Comparison of ENCODE assay signal across 1 cellular context in the genomic region with DNA sequence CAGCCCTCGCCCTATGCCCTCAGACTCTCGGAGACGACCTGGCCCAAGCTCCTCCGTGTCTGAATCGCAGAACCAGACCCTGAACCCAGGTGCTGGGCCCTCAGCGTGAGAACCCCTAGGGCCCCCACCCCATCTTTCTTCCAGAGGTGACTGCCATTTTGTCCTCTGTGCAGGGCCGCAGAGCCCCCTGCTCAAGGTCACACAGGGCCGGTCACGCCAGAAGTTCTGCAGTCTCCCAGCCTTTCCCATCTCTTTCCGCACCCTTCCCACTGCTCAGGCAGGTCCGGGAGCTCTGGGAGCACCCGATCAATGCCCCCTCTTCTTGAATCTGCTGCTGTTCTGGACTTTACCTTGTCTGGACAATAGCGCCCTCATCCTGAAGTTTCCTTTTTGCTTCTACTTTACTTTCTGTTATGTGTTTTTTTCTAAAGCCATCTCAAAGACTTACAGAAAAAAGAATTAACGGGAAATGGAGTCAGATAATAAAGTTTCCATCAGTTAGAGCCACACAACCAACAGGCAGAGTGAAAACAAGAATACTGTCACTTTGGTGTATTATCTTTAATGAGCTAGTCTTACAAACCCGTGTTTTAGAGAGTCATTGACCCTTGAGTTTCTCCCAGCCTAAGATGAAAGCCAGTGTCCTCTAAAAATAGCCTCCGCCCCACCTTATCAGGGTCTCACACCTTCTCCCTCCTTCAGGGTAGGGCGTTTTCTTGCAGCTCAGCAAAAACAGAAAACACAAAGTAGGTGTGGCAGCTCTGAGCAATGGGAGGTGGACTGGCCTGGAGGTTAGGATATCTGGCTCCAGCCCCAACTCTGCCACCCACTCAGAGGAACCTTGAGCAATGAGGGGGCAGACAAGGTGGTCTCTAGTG.
A peak's percentile ranks its signal among the peaks of the same experiment; 100 is the strongest.
TF ChIP-seq lines count a peak whose summit lies in the region.

No MANE protein-coding gene starts in this region.

TF ChIP-seq in K562, 482 proteins besides CTCF, POLR2A, EP300 and RAD21 (continued from another document and continues in another):
- TF ChIP-seq ZNF717 (CRISPR knock-in tag; IDR thresholded peaks at IDR 0.05) (no peak), TAF9B (IDR thresholded peaks at IDR 0.05; ENCODE audit: partially characterized antibody) (peak; percentile 83), TCF7 (IDR thresholded peaks at IDR 0.05; ENCODE audit: borderline replicate concordance) (peak; percentile 99), FOXJ2 (tag; IDR thresholded peaks at IDR 0.05) (peak; percentile 49; the same call in 1 of the 2 replicates), ID3 (CRISPR knock-in tag; IDR thresholded peaks at IDR 0.05) (no peak), ID3 (tag; IDR thresholded peaks at IDR 0.05) (peak; percentile 67; the same call in 1 of the 2 replicates), HES1 (IDR thresholded peaks at IDR 0.05; ENCODE audit: low read depth) (peak; percentile 32; the same call in 1 of the 2 replicates), NFRKB (IDR thresholded peaks at IDR 0.05; ENCODE audit: low read depth) (peak; percentile 59; the same call in 1 of the 2 replicates), BRD9 (IDR thresholded peaks at IDR 0.05; ENCODE audit: low read depth, partially characterized antibody) (peak; percentile 77), MAFG (tag; conservative IDR thresholded peaks at IDR 0.05) (peak; percentile 96), RNF2 (IDR thresholded peaks at IDR 0.05) (peak; percentile 95), ZBED1 (IDR thresholded peaks at IDR 0.05) (0 out of 2 replicates have a peak, but pooled peaks have one; percentile 75), IRF2 (CRISPR knock-in tag; IDR thresholded peaks at IDR 0.05) (no peak), ZNF316 (IDR thresholded peaks at IDR 0.05) (peak; percentile 99), MNT (conservative IDR thresholded peaks at IDR 0.05) (peak; percentile 48 to 83), NCOR1 (IDR thresholded peaks at IDR 0.05) (peak; percentile 98), TAF7 (tag; IDR thresholded peaks at IDR 0.05) (no peak), ETV5 (CRISPR knock-in tag; IDR thresholded peaks at IDR 0.05; ENCODE audit: low read depth) (peak; percentile 37; the same call in 1 of the 2 replicates), PHF8 (IDR thresholded peaks at IDR 0.05; ENCODE audit: borderline replicate concordance, low read length) (peak; percentile 21; the same call in 1 of the 2 replicates), FIP1L1 (IDR thresholded peaks at IDR 0.05; ENCODE audit: low read depth, low read length, poor library complexity, severe bottlenecking) (no peak), SOX6 (IDR thresholded peaks at IDR 0.05) (peak; percentile 92), MAFF (IDR thresholded peaks at IDR 0.05; ENCODE audit: low read length) (peak; percentile 97), EGR1 (conservative IDR thresholded peaks at IDR 0.05) (peak; percentile 92)
- TF ChIP-seq, protein P1, sequence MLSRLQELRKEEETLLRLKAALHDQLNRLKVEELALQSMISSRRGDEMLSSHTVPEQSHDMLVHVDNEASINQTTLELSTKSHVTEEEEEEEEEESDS (CRISPR knock-in tag; IDR thresholded peaks at IDR 0.05): no peak
- TF ChIP-seq, protein P2, sequence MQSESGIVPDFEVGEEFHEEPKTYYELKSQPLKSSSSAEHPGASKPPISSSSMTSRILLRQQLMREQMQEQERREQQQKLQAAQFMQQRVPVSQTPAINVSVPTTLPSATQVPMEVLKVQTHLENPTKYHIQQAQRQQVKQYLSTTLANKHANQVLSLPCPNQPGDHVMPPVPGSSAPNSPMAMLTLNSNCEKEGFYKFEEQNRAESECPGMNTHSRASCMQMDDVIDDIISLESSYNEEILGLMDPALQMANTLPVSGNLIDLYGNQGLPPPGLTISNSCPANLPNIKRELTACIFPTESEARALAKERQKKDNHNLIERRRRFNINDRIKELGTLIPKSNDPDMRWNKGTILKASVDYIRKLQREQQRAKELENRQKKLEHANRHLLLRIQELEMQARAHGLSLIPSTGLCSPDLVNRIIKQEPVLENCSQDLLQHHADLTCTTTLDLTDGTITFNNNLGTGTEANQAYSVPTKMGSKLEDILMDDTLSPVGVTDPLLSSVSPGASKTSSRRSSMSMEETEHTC (IDR thresholded peaks at IDR 0.05): peak; percentile 78; the same call in 1 of the 2 replicates
- TF ChIP-seq, protein P3, sequence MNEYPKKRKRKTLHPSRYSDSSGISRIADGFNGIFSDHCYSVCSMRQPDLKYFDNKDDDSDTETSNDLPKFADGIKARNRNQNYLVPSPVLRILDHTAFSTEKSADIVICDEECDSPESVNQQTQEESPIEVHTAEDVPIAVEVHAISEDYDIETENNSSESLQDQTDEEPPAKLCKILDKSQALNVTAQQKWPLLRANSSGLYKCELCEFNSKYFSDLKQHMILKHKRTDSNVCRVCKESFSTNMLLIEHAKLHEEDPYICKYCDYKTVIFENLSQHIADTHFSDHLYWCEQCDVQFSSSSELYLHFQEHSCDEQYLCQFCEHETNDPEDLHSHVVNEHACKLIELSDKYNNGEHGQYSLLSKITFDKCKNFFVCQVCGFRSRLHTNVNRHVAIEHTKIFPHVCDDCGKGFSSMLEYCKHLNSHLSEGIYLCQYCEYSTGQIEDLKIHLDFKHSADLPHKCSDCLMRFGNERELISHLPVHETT (CRISPR knock-in tag; conservative IDR thresholded peaks at IDR 0.05 in 1 of 2, IDR thresholded peaks at IDR 0.05 in 1 of 2): peak in 1 of 2 experiments; percentile 41; a peak in 1 of 4 replicates
- TF ChIP-seq, protein P4, sequence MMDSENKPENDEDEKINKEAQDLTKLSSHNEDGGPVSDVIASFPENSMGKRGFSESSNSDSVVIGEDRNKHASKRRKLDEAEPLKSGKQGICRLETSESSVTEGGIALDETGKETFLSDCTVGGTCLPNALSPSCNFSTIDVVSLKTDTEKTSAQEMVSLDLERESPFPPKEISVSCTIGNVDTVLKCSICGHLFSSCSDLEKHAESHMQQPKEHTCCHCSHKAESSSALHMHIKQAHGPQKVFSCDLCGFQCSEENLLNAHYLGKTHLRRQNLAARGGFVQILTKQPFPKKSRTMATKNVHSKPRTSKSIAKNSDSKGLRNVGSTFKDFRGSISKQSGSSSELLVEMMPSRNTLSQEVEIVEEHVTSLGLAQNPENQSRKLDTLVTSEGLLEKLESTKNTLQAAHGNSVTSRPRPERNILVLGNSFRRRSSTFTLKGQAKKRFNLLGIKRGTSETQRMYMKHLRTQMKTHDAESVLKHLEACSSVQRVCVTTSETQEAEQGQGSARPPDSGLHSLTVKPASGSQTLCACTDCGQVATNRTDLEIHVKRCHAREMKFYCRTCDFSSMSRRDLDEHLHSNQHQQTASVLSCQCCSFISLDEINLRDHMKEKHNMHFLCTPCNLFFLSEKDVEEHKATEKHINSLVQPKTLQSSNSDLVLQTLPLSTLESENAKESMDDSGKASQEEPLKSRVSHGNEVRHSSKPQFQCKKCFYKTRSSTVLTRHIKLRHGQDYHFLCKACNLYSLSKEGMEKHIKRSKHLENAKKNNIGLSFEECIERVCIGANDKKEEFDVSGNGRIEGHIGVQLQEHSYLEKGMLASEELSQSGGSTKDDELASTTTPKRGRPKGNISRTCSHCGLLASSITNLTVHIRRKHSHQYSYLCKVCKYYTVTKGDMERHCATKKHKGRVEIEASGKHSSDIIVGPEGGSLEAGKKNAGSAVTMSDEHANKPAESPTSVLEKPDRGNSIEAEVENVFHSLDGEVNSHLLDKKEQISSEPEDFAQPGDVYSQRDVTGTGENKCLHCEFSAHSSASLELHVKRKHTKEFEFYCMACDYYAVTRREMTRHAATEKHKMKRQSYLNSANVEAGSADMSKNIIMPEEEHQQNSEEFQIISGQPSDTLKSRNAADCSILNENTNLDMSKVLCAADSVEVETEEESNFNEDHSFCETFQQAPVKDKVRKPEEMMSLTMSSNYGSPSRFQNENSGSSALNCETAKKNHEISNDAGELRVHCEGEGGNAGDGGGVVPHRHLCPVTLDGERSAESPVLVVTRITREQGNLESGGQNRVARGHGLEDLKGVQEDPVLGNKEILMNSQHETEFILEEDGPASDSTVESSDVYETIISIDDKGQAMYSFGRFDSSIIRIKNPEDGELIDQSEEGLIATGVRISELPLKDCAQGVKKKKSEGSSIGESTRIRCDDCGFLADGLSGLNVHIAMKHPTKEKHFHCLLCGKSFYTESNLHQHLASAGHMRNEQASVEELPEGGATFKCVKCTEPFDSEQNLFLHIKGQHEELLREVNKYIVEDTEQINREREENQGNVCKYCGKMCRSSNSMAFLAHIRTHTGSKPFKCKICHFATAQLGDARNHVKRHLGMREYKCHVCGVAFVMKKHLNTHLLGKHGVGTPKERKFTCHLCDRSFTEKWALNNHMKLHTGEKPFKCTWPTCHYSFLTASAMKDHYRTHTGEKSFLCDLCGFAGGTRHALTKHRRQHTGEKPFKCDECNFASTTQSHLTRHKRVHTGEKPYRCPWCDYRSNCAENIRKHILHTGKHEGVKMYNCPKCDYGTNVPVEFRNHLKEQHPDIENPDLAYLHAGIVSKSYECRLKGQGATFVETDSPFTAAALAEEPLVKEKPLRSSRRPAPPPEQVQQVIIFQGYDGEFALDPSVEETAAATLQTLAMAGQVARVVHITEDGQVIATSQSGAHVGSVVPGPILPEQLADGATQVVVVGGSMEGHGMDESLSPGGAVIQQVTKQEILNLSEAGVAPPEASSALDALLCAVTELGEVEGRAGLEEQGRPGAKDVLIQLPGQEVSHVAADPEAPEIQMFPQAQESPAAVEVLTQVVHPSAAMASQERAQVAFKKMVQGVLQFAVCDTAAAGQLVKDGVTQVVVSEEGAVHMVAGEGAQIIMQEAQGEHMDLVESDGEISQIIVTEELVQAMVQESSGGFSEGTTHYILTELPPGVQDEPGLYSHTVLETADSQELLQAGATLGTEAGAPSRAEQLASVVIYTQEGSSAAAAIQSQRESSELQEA (IDR thresholded peaks at IDR 0.05; ENCODE audit: low read depth): no peak
- TF ChIP-seq, protein P5, sequence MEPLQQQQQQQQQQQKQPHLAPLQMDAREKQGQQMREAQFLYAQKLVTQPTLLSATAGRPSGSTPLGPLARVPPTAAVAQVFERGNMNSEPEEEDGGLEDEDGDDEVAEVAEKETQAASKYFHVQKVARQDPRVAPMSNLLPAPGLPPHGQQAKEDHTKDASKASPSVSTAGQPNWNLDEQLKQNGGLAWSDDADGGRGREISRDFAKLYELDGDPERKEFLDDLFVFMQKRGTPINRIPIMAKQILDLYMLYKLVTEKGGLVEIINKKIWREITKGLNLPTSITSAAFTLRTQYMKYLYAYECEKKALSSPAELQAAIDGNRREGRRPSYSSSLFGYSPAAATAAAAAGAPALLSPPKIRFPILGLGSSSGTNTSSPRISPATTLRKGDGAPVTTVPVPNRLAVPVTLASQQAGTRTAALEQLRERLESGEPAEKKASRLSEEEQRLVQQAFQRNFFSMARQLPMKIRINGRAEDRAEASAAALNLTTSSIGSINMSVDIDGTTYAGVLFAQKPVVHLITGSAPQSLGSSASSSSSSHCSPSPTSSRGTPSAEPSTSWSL (CRISPR knock-in tag; IDR thresholded peaks at IDR 0.05; ENCODE audit: borderline replicate concordance): no peak
- TF ChIP-seq, protein P6, sequence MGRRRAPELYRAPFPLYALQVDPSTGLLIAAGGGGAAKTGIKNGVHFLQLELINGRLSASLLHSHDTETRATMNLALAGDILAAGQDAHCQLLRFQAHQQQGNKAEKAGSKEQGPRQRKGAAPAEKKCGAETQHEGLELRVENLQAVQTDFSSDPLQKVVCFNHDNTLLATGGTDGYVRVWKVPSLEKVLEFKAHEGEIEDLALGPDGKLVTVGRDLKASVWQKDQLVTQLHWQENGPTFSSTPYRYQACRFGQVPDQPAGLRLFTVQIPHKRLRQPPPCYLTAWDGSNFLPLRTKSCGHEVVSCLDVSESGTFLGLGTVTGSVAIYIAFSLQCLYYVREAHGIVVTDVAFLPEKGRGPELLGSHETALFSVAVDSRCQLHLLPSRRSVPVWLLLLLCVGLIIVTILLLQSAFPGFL (CRISPR knock-in tag; IDR thresholded peaks at IDR 0.05): no peak
- TF ChIP-seq, protein P7, sequence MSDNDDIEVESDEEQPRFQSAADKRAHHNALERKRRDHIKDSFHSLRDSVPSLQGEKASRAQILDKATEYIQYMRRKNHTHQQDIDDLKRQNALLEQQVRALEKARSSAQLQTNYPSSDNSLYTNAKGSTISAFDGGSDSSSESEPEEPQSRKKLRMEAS (CRISPR knock-in tag; IDR thresholded peaks at IDR 0.05): peak; percentile 33; the same call in 1 of the 2 replicates
